Comparison of ENCODE assay signal across 8 cellular contexts in genomic region chr5:140239939-140240700, GRCh38.
DNase-seq lines count a peak whose midpoint lies in the region; ATAC-seq and TF ChIP-seq lines count a peak whose summit lies in the region.

No MANE protein-coding gene starts in this region.

- H3K36me3 Mint-ChIP-seq in activated naive CD4-positive, alpha-beta T cell treated with anti-CD3 and anti-CD28 coated beads for 36 hours (ENCODE audit: low read depth) = peaks cover 7% of the 10 kb centered on the region

- H3K27me3 ChIP-seq in GM06990 (replicated peaks; ENCODE audit: control insufficient read depth, insufficient read depth, low read length) (no peaks in the 10 kb centered on the region), uterus (no peaks in the 10 kb centered on the region)

- intact Hi-C loops in activated naive CD4-positive, alpha-beta T cell treated with anti-CD3 and anti-CD28 coated beads for 36 hours (cut with micrococcal nuclease) = loop anchor here (1.0 kb wide), 3 partner anchors 111 to 480 kb away; no protein-coding TSS in a partner anchor
- intact Hi-C loops in head of caudate nucleus (cut with DNase I) (loop anchor here (10.0 kb wide), 2 partner anchors 65 to 75 kb away; partner anchors contain the start of gene PFDN1), uterus (cut with DNase I; ENCODE audit: low total_unique reads) (loop anchor here (5.0 kb wide), 1 partner anchor 107 kb away; the partner anchor contains the start of gene HBEGF)

- CTCF ChIA-PET in activated naive CD4-positive, alpha-beta T cell treated with anti-CD3 and anti-CD28 coated beads for 36 hours (lab: Charles Lee) = interaction anchor here (0.6 to 15.8 kb wide), 19 partner anchors 8 to 487 kb away, joined by 3 to 634 read pairs (median 3); partner anchors contain the start of genes HBEGF, PFDN1 and SLC4A9

- H3K27ac Mint-ChIP-seq in activated naive CD4-positive, alpha-beta T cell treated with anti-CD3 and anti-CD28 coated beads for 36 hours = no peak overlapping the region

- no peaks in the 10 kb centered on the region for H3K9me3 ChIP-seq in uterus

- TF ChIP-seq POLR2A in uterus (IDR thresholded peaks at IDR 0.05) = no peak

- no peak overlapping the region for H3K27ac ChIP-seq in uterus

- H3K36me3 ChIP-seq in GM06990 (ENCODE audit: control insufficient read depth, insufficient read depth, low read length) (peaks cover 3% of the 10 kb centered on the region), uterus (no peaks in the 10 kb centered on the region)

- TF ChIP-seq CTCF in GM06990 (IDR thresholded peaks at IDR 0.05; ENCODE audit: insufficient read depth, low read length, poor library complexity, severe bottlenecking) = peak; percentile 71
- peak; percentile 63 to 68 (median 67) for TF ChIP-seq CTCF in uterus (IDR thresholded peaks at IDR 0.05)

- no peak overlapping the region for H3K4me3 Mint-ChIP-seq in activated naive CD4-positive, alpha-beta T cell treated with anti-CD3 and anti-CD28 coated beads for 36 hours

- ATAC-seq in HG02938 (IDR thresholded peaks at IDR 0.05; ENCODE audit: unreplicated experiment) (peak; percentile 49), HG02840 (IDR thresholded peaks at IDR 0.05; ENCODE audit: low FRiP score, unreplicated experiment) (no peak)

- DNase-seq in GM06990 (ENCODE audit: extremely low read depth, insufficient read length) (peak; percentile 65), SHP77 treated with DMSO at 0.1 percent for 48 hours (lab: John Stamatoyannopoulos, UW) (peak; percentile 14), head of caudate nucleus (peak; percentile 63 to 90 (median 78)), pons (ENCODE audit: low spot score) (peak; percentile 74), uterus (peak; percentile 57 to 62)
- peak; percentile 82 for DNase-seq in activated naive CD4-positive, alpha-beta T cell treated with anti-CD3 and anti-CD28 coated beads for 36 hours

- peaks cover 8% of the 10 kb centered on the region for H3K4me1 Mint-ChIP-seq in activated naive CD4-positive, alpha-beta T cell treated with anti-CD3 and anti-CD28 coated beads for 36 hours (ENCODE audit: low read depth)

- no peaks in the 10 kb centered on the region for H3K27me3 Mint-ChIP-seq in activated naive CD4-positive, alpha-beta T cell treated with anti-CD3 and anti-CD28 coated beads for 36 hours (ENCODE audit: low read depth)

- peaks cover 6 to 16% of the 10 kb centered on the region in 2 donors for H3K4me1 ChIP-seq in uterus

- H3K9me3 Mint-ChIP-seq in activated naive CD4-positive, alpha-beta T cell treated with anti-CD3 and anti-CD28 coated beads for 36 hours = no peaks in the 10 kb centered on the region

- H3K4me3 ChIP-seq in GM06990 (replicated peaks; ENCODE audit: low read depth, low read length) (no peak overlapping the region), uterus (no peak overlapping the region)

Comparison
In these comparisons a context has a peak if more than half of its experiments do, and no peak if none do; other contexts are left out.
1. DNase-seq: peak in every context shown above with its lines; median percentile 82 in activated naive CD4-positive, alpha-beta T cell treated with anti-CD3 and anti-CD28 coated beads for 36 hours; 78 in head of caudate nucleus; 74 in pons; 65 in GM06990; 60 in uterus; 14 in SHP77 treated with DMSO at 0.1 percent for 48 hours.